In the genomic region with DNA sequence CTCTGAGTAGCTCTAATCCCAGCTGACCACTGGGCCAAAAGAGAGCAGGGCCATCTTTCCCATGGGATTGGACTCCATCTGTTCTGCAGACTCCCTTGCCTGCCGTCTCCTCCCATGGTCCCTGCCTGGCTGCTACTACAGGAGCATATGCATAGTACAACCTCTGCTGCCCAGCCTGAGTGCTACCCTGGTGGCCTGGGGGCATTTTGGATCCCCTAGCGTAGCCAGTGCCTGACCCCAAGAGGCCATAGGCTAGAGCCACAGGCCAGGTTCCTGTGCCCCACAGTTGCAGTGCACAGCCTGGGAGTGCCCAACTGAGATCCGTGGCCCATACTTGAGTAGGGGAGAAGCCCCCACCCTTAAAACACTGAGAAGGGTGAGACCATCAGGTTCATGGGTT, we compare ENCODE assay signal across 27 cellular contexts.
"Had no signal": no experiment of that assay in that cellular context is flagged by ENCODE, and none has a peak within 500 bp of the region (broad histone marks: within the 10 kb centered on the region; RNA-seq: fewer than 3 reads in every experiment).

No MANE protein-coding gene starts in this region.

- DNase-seq: activated CD4-positive, alpha-beta T cell treated with anti-CD3 and anti-CD28 coated beads for 1 hour; activated CD4-positive, alpha-beta T cell treated with anti-CD3 and anti-CD28 coated beads for 4 hours; activated CD4-positive, alpha-beta T cell treated with anti-CD3 and anti-CD28 coated beads, Interleukin-2, amount 50 U/mL, for 1 hour; activated CD4-positive, alpha-beta T cell treated with anti-CD3 and anti-CD28 coated beads, Interleukin-2, amount 50 U/mL, for 48 hours; activated CD8-positive, alpha-beta memory T cell treated with anti-CD3 and anti-CD28 coated beads for 24 hours; activated CD8-positive, alpha-beta T cell treated with anti-CD3 and anti-CD28 coated beads for 36 hours; activated effector memory CD4-positive, alpha-beta T cell treated with Interleukin-2 at 50 U/mL for 16 hours; activated gamma-delta T cell treated with Interleukin-2 at 50 U/mL for 16 hours; activated naive CD4-positive, alpha-beta T cell treated with anti-CD3 and anti-CD28 coated beads, Interleukin-2, amount 50 U/mL, for 16 hours; activated naive CD4-positive, alpha-beta T cell treated with Interleukin-2 at 50 U/mL for 16 hours; activated T-cell treated with anti-CD3 and anti-CD28 coated beads, Interleukin-2, amount 50 U/mL, for 4 hours; adrenal gland; amygdala; body of pancreas; caudate nucleus; cortex of kidney; dermis blood vessel endothelial cell; effector CD4-positive, alpha-beta T cell; effector memory CD8-positive, alpha-beta T cell; esophagus squamous epithelium; foreskin melanocyte; heart right ventricle; T-helper 2 cell had no signal

- H3K4me1 ChIP-seq: adrenal gland, body of pancreas, esophagus squamous epithelium, gastroesophageal sphincter, heart right ventricle had no signal

- ATAC-seq: activated CD8-positive, alpha-beta T cell treated with anti-CD3 and anti-CD28 coated beads for 36 hours; activated T-cell treated with anti-CD3 and anti-CD28 coated beads, Interleukin-2, amount 50 U/mL, for 4 hours; activated T-helper 17 cell treated with anti-CD3 and anti-CD28 coated beads, Interleukin-2, amount 50 U/mL, for 72 hours; body of pancreas; effector memory CD8-positive, alpha-beta T cell; gastroesophageal sphincter had no signal

- H3K36me3 Mint-ChIP-seq: activated naive CD8-positive, alpha-beta T cell had no signal

- H3K4me1 Mint-ChIP-seq: activated T-helper 17 cell treated with anti-CD3 and anti-CD28 coated beads, Interleukin-2, amount 50 U/mL, for 72 hours had no signal

- H3K4me3 Mint-ChIP-seq: activated CD8-positive, alpha-beta T cell treated with anti-CD3 and anti-CD28 coated beads for 36 hours; activated naive CD8-positive, alpha-beta T cell; activated T-cell treated with anti-CD3 and anti-CD28 coated beads, Interleukin-2, amount 50 U/mL, for 4 hours; activated T-helper 17 cell treated with anti-CD3 and anti-CD28 coated beads, Interleukin-2, amount 50 U/mL, for 72 hours; effector memory CD8-positive, alpha-beta T cell had no signal

- H3K9me3 ChIP-seq: adrenal gland, body of pancreas, esophagus squamous epithelium had no signal

- H3K4me3 ChIP-seq: adrenal gland, body of pancreas, esophagus squamous epithelium, gastroesophageal sphincter, heart right ventricle had no signal

- H3K27me3 Mint-ChIP-seq: activated CD8-positive, alpha-beta T cell treated with anti-CD3 and anti-CD28 coated beads for 36 hours; activated naive CD8-positive, alpha-beta T cell; activated T-helper 17 cell treated with anti-CD3 and anti-CD28 coated beads, Interleukin-2, amount 50 U/mL, for 72 hours; effector memory CD8-positive, alpha-beta T cell had no signal

- H3K27ac ChIP-seq: adrenal gland, body of pancreas, esophagus squamous epithelium, gastroesophageal sphincter, heart right ventricle had no signal

- FAIRE-seq: colon had no signal

- H3K27ac Mint-ChIP-seq: activated CD8-positive, alpha-beta T cell treated with anti-CD3 and anti-CD28 coated beads for 36 hours; activated naive CD8-positive, alpha-beta T cell; activated T-helper 17 cell treated with anti-CD3 and anti-CD28 coated beads, Interleukin-2, amount 50 U/mL, for 72 hours; effector memory CD8-positive, alpha-beta T cell had no signal

- H3K27me3 ChIP-seq: adrenal gland, body of pancreas, esophagus squamous epithelium, gastroesophageal sphincter, heart right ventricle had no signal

- H3K36me3 ChIP-seq: adrenal gland, esophagus squamous epithelium, gastroesophageal sphincter, heart right ventricle had no signal
